ENCODE assay signal across 22 cellular contexts in the genomic region with DNA sequence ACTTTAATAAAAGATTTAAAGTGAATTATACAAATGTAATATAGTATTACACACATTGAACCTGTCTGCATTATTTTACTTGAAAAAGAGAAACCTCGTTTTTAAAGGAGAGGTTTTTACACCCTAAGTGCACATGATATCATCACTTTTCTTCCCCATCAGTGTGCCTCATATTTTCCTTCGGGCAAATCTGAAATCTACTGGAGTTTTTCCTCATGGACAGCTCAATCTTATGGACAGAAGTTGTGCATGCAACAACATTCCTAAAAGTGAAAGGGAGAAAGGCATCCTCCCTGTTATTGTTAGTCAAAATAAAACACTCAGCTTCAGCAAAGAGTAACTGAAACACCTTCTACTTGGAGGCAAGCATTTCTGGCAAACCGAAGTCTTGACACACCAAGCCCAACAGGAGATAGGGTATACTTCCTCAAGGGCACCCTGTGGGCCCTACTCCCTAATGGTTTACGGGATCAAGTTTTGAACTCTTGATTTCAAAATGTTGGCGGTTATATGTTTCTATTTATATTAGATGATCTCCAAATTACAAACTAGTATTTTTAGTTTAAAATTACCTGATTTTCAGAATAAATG.
A peak's percentile ranks its signal among the peaks of the same experiment; 100 is the strongest.
DNase-seq lines count a peak whose midpoint lies in the region; ATAC-seq and TF ChIP-seq lines count a peak whose summit lies in the region.
"Had no signal": no experiment of that assay in that cellular context is flagged by ENCODE, and none has a peak within 500 bp of the region (broad histone marks: within the 10 kb centered on the region; RNA-seq: fewer than 3 reads in every experiment).

No MANE protein-coding gene starts in this region.

- ATAC-seq in GM21619 (IDR thresholded peaks at IDR 0.05; ENCODE audit: unreplicated experiment), result no peak

- no peak overlapping the region for H3K9ac ChIP-seq in rectal smooth muscle tissue (ENCODE audit: low read length)

- H3K36me3 ChIP-seq in SJSA1, result no peaks in the 10 kb centered on the region
- H3K36me3 ChIP-seq in rectal smooth muscle tissue (ENCODE audit: control insufficient read depth, insufficient read depth, low read length), result no peaks in the 10 kb centered on the region
- no peaks in the 10 kb centered on the region for H3K36me3 ChIP-seq in testis (ENCODE audit: low read depth, missing control alignments)
- H3K36me3 ChIP-seq: breast epithelium, esophagus squamous epithelium had no signal

- H3K4me3 ChIP-seq in SJSA1 (peak overlapping the region; percentile 26; the same call in 1 of the 2 replicates), rectal smooth muscle tissue (ENCODE audit: low read length) (no peak overlapping the region), testis (no peak overlapping the region)

- H3K27me3 ChIP-seq in SJSA1 (replicated peaks) (no peaks in the 10 kb centered on the region), rectal smooth muscle tissue (ENCODE audit: control insufficient read depth, insufficient read depth, low read length) (no peaks in the 10 kb centered on the region), testis (no peaks in the 10 kb centered on the region)
- H3K27me3 ChIP-seq: breast epithelium, esophagus squamous epithelium had no signal

- TF ChIP-seq POLR2A in testis (IDR thresholded peaks at IDR 0.05), result no peak

- peak; percentile 35 for DNase-seq in HCEC 1CT
- peak in 1 of 2 experiments; percentile 28 for DNase-seq in SJSA1 (ENCODE audit: low read depth in 1 of 2, low spot score in 2 of 2)
- peak; percentile 23 for DNase-seq in foreskin melanocyte
- no peak for DNase-seq in testis
- DNase-seq in medulla oblongata (ENCODE audit: extremely low spot score), result no peak
- no peak for DNase-seq in activated CD4-positive, CD25-positive, alpha-beta regulatory T cell (lab: John Stamatoyannopoulos, UW)
- DNase-seq: activated CD4-positive, alpha-beta T cell treated with anti-CD3 and anti-CD28 coated beads, Interleukin-2, amount 50 U/mL, for 4 hours; activated naive CD8-positive, alpha-beta T cell treated with anti-CD3 and anti-CD28 coated beads, Interleukin-2, amount 10 ng/mL, durations not matched to agents 7 days and 5 days; activated T-cell treated with anti-CD3 and anti-CD28 coated beads, Interleukin-2, amount 50 U/mL, for 1 hour; Caco-2; esophagus squamous epithelium; GF-D8; KBM-7; left cardiac atrium; NCI-H1105 treated with DMSO at 0.1 percent for 48 hours; NCI-H2171; NCI-H82; occipital lobe; stimulated activated CD4-positive, alpha-beta T cell treated with anti-CD3 and anti-CD28 coated beads, Interleukin-2, amount 100 ng/mL, for 24 hours had no signal

- H3K4me1 ChIP-seq in SJSA1 (replicated peaks) (peaks cover 58% of the 10 kb centered on the region), rectal smooth muscle tissue (ENCODE audit: control insufficient read depth, insufficient read depth, low read length) (peaks cover 22% of the 10 kb centered on the region), testis (no peaks in the 10 kb centered on the region)
- H3K4me1 ChIP-seq: breast epithelium, Caco-2 had no signal

- WGBS in testis, 2 donors, result 64 to 72% methylated on average over 5 of the region's 5 CpGs

- no peaks in the 10 kb centered on the region for H3K9me3 ChIP-seq in SJSA1 (replicated peaks)
- no peaks in the 10 kb centered on the region for H3K9me3 ChIP-seq in testis
- H3K9me3 ChIP-seq: breast epithelium, Caco-2, esophagus squamous epithelium had no signal

- intact Hi-C loops in testis (cut with DNase I; ENCODE audit: low total_unique reads), result no loop called here

- no peak for TF ChIP-seq CTCF in testis (IDR thresholded peaks at IDR 0.05)

- H3K27ac ChIP-seq in SJSA1, result peak overlapping the region; percentile 52
- H3K27ac ChIP-seq in rectal smooth muscle tissue (ENCODE audit: low read depth, low read length), result peak overlapping the region; percentile 71
- H3K27ac ChIP-seq in testis, result peak overlapping the region in 1 of 2 donors; percentile 10
- H3K27ac ChIP-seq: breast epithelium had no signal

Comparison
In these comparisons a context has a peak if more than half of its experiments do, and no peak if none do; other contexts are left out.
1. DNase-seq: peak in HCEC 1CT (single experiment) and foreskin melanocyte (single experiment); none in testis (single experiment), medulla oblongata (single experiment) and activated CD4-positive, CD25-positive, alpha-beta regulatory T cell (0 of 4).